Comparison of ENCODE assay signal across 1 cellular context in genomic region chr7:2950578-2950977, GRCh38.
TF ChIP-seq lines count a peak whose summit lies in the region.

No MANE protein-coding gene starts in this region.

TF ChIP-seq in HepG2, 621 proteins besides CTCF, POLR2A, EP300 and RAD21 (continued from another document):
- no peak for TF ChIP-seq ZNF609 (CRISPR knock-in tag; IDR thresholded peaks at IDR 0.05; ENCODE audit: borderline replicate concordance)
- no peak for TF ChIP-seq AHDC1 (CRISPR knock-in tag; IDR thresholded peaks at IDR 0.05; ENCODE audit: borderline replicate concordance)
- no peak for TF ChIP-seq ZNF34 (CRISPR knock-in tag; IDR thresholded peaks at IDR 0.05; ENCODE audit: borderline replicate concordance)
